13 cellular contexts compared by ENCODE assay signal in the genomic region with DNA sequence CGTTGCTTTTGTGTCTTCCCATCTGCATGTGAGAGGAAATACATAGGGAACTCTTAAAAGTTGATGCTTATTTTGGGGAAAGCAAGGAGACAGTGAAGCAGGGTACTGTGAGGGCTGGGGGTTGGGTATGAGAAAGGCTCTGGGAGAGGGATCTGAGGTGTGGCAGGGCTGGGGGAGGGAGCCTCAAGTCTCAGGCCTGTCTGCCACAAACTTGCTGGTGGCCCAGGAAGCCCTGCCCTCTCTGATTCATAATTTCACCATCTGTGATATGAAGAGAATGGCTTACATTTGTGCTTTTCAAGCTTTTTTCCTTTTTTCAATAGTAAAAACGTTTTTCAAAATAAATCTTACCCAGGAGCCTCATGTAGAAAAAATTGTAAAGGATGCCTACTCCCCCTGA.
DNase-seq lines count a peak whose midpoint lies in the region; ATAC-seq and TF ChIP-seq lines count a peak whose summit lies in the region.
"Had no signal": no experiment of that assay in that cellular context is flagged by ENCODE, and none has a peak within 500 bp of the region (broad histone marks: within the 10 kb centered on the region; RNA-seq: fewer than 3 reads in every experiment).

No MANE protein-coding gene starts in this region.

- H3K27me3 ChIP-seq in RWPE2 (ENCODE audit: insufficient read depth, poor library complexity, severe bottlenecking) (no peaks in the 10 kb centered on the region), smooth muscle cell (ENCODE audit: low read depth) (no peaks in the 10 kb centered on the region)

- peaks cover 6% of the 10 kb centered on the region for H3F3A ChIP-seq in smooth muscle cell (ENCODE audit: low read depth)

- no peaks in the 10 kb centered on the region for H3K36me3 ChIP-seq in RWPE2 (ENCODE audit: low read depth)
- H3K36me3 ChIP-seq in smooth muscle cell (ENCODE audit: low read depth): no peaks in the 10 kb centered on the region

- H3K27ac ChIP-seq in RWPE2 (ENCODE audit: poor library complexity, severe bottlenecking) (peak overlapping the region; percentile 72), smooth muscle cell (ENCODE audit: low read depth) (no peak overlapping the region)

- peak overlapping the region; percentile 48 for H3K27ac Mint-ChIP-seq in activated CD4-positive, alpha-beta T cell treated with anti-CD3 and anti-CD28 coated beads, Interleukin-2, amount 10 ng/mL, durations not matched to agents 24 days and 14 days

- WGBS in smooth muscle cell (ENCODE audit: low lambda C conversion rate): 39% methylated on average over 2 of the region's 2 CpGs

- DNase-seq in activated CD4-positive, alpha-beta T cell treated with anti-CD3 and anti-CD28 coated beads, Interleukin-2, amount 10 ng/mL, durations not matched to agents 24 days and 14 days: no peak
- DNase-seq in activated CD4-positive, alpha-beta T cell treated with anti-CD3 and anti-CD28 coated beads for 48 hours: no peak
- no peak for DNase-seq in RWPE2 (ENCODE audit: low spot score)
- DNase-seq in fibroblast of peridontal ligament (ENCODE audit: extremely low read depth): peak; percentile 34
- DNase-seq in smooth muscle cell (lab: John Stamatoyannopoulos, UW; ENCODE audit: unreplicated experiment): no peak
- no peak for DNase-seq in NCI-H510A (lab: John Stamatoyannopoulos, UW)
- DNase-seq: activated naive CD4-positive, alpha-beta T cell treated with anti-CD3 and anti-CD28 coated beads, Interleukin-2, amount 50 U/mL, for 16 hours; NCI-H1436 treated with DMSO at 0.1 percent for 48 hours; NCI-H510A treated with DMSO at 0.1 percent for 48 hours; nucleus accumbens had no signal

- intact Hi-C loops in activated CD4-positive, alpha-beta T cell treated with anti-CD3 and anti-CD28 coated beads, Interleukin-2, amount 10 ng/mL, durations not matched to agents 24 days and 14 days (cut with micrococcal nuclease): no loop called here

- H3K79me2 ChIP-seq in smooth muscle cell (ENCODE audit: low read depth): no peaks in the 10 kb centered on the region

- peaks cover 29% of the 10 kb centered on the region for H3K4me1 Mint-ChIP-seq in activated CD4-positive, alpha-beta T cell treated with anti-CD3 and anti-CD28 coated beads, Interleukin-2, amount 10 ng/mL, durations not matched to agents 24 days and 14 days

- H3K9me3 Mint-ChIP-seq in activated CD4-positive, alpha-beta T cell treated with anti-CD3 and anti-CD28 coated beads, Interleukin-2, amount 10 ng/mL, durations not matched to agents 24 days and 14 days: no peaks in the 10 kb centered on the region

- H3K9ac ChIP-seq in smooth muscle cell (ENCODE audit: low read depth): no peak overlapping the region

- TF ChIP-seq CTCF in RWPE2 (IDR thresholded peaks at IDR 0.05; ENCODE audit: poor library complexity, severe bottlenecking) (peak; percentile 14), smooth muscle cell (IDR thresholded peaks at IDR 0.05; ENCODE audit: borderline replicate concordance, insufficient read depth, poor library complexity, severe bottlenecking) (no peak)

- H3K4me3 ChIP-seq in RWPE2 (ENCODE audit: severe bottlenecking) (no peak overlapping the region), smooth muscle cell (no peak overlapping the region)

- H3K9me3 ChIP-seq in RWPE2 (ENCODE audit: severe bottlenecking) (no peaks in the 10 kb centered on the region), smooth muscle cell (replicated peaks; ENCODE audit: low read depth) (no peaks in the 10 kb centered on the region)

- peaks cover 23% of the 10 kb centered on the region for H3K4me1 ChIP-seq in RWPE2 (ENCODE audit: insufficient read depth, poor library complexity, severe bottlenecking)
- peaks cover 13% of the 10 kb centered on the region for H3K4me1 ChIP-seq in smooth muscle cell (ENCODE audit: low read depth)

- ATAC-seq in RWPE2 (ENCODE audit: low read depth) (peak; percentile 82), HG03432 (IDR thresholded peaks at IDR 0.05; ENCODE audit: unreplicated experiment) (no peak), HG03280 (IDR thresholded peaks at IDR 0.05; ENCODE audit: unreplicated experiment) (no peak)
- ATAC-seq: esophagus mucosa had no signal

- H3K4me2 ChIP-seq in smooth muscle cell: peak overlapping the region; percentile 32

- no peaks in the 10 kb centered on the region for H3K27me3 Mint-ChIP-seq in activated CD4-positive, alpha-beta T cell treated with anti-CD3 and anti-CD28 coated beads, Interleukin-2, amount 10 ng/mL, durations not matched to agents 24 days and 14 days

- H4K20me1 ChIP-seq in smooth muscle cell (ENCODE audit: low read depth): no peaks in the 10 kb centered on the region

- H3K36me3 Mint-ChIP-seq in activated CD4-positive, alpha-beta T cell treated with anti-CD3 and anti-CD28 coated beads, Interleukin-2, amount 10 ng/mL, durations not matched to agents 24 days and 14 days (ENCODE audit: low read depth): peaks cover 13% of the 10 kb centered on the region

- no peak overlapping the region for H3K4me3 Mint-ChIP-seq in activated CD4-positive, alpha-beta T cell treated with anti-CD3 and anti-CD28 coated beads, Interleukin-2, amount 10 ng/mL, durations not matched to agents 24 days and 14 days

- no peak overlapping the region for H2AFZ ChIP-seq in smooth muscle cell (ENCODE audit: low read depth)
